ENCODE assay signal across 23 cellular contexts in genomic region chr16:66131156-66131807, GRCh38.
DNase-seq lines count a peak whose midpoint lies in the region; ATAC-seq, FAIRE-seq and TF ChIP-seq lines count a peak whose summit lies in the region.
"Had no signal": no experiment of that assay in that cellular context is flagged by ENCODE, and none has a peak within 500 bp of the region (broad histone marks: within the 10 kb centered on the region; RNA-seq: fewer than 3 reads in every experiment).

No MANE protein-coding gene starts in this region.

- peak overlapping the region; percentile 0 for H3K9ac ChIP-seq in astrocyte (ENCODE audit: low read length)

- H3K4me1 Mint-ChIP-seq in astrocyte (ENCODE audit: low read depth, unreplicated experiment) = peaks cover 37% of the 10 kb centered on the region

- H3K4me2 ChIP-seq in astrocyte (ENCODE audit: low read length) = peak overlapping the region; percentile 67

- ATAC-seq in left cardiac atrium (no peak), GM21515 (IDR thresholded peaks at IDR 0.05; ENCODE audit: unreplicated experiment) (no peak)
- ATAC-seq: heart right ventricle, left lobe of liver had no signal

- DNase-seq in A673 (ENCODE audit: low spot score) = peak; percentile 22
- DNase-seq in HS-5 (ENCODE audit: low read depth) = peak; percentile 32
- DNase-seq in astrocyte (ENCODE audit: low read depth) = peak; percentile 81
- peak; percentile 11 for DNase-seq in kidney glomerular epithelial cell (lab: John Stamatoyannopoulos, UW)
- DNase-seq in left cardiac atrium = no peak
- DNase-seq in activated effector memory CD4-positive, alpha-beta T cell treated with anti-CD3 and anti-CD28 coated beads, Interleukin-2, amount 50 U/mL, for 16 hours = no peak
- no peak for DNase-seq in Peyer's patch
- DNase-seq: activated CD4-positive, alpha-beta T cell treated with anti-CD3 and anti-CD28 coated beads, Interleukin-2, amount 50 U/mL, for 48 hours; activated T-cell treated with anti-CD3 and anti-CD28 coated beads, Interleukin-2, amount 50 U/mL, for 48 hours; amniotic stem cell; cortex of kidney; heart right ventricle; MM.1S; NCI-H2029 treated with DMSO at 0.1 percent for 48 hours; NCI-H526; OCI-M1; posterior cingulate gyrus; stimulated activated CD4-positive, alpha-beta T cell treated with anti-CD3 and anti-CD28 coated beads, Interleukin-12 subunit alpha, Interleukin-12 subunit beta, amount 100 ng/mL, for 4 hours; stimulated activated naive CD4-positive, alpha-beta T cell had no signal

- H3K27ac ChIP-seq in A673 (ENCODE audit: low read depth, low read length, poor library complexity, severe bottlenecking) (no peak overlapping the region), astrocyte (ENCODE audit: low read depth, low read length) (peak overlapping the region; percentile 72), Peyer's patch (no peak overlapping the region)
- H3K27ac ChIP-seq: epithelial cell of prostate, heart right ventricle had no signal

- POLR2A ChIA-PET in A673 (lab: Charles Lee; ENCODE audit: low non-redundant PET) = no interaction called here

- no peaks in the 10 kb centered on the region for H3K36me3 Mint-ChIP-seq in astrocyte (ENCODE audit: low read depth, unreplicated experiment)

- BruUV-seq in A673 (replicated peaks; lab: Mats Ljungman, UMichigan) = no TSS peak

- no peak overlapping the region for H3K4me3 ChIP-seq in A673 (ENCODE audit: low read depth, low read length, poor library complexity, severe bottlenecking)
- H3K4me3 ChIP-seq in astrocyte (ENCODE audit: insufficient read depth, low read depth, low read length) = no peak overlapping the region
- no peak overlapping the region for H3K4me3 ChIP-seq in Peyer's patch
- H3K4me3 ChIP-seq: heart right ventricle had no signal

- FAIRE-seq in astrocyte (lab: Jason Lieb, UNC) = peak; percentile 80
- FAIRE-seq: GM19239 had no signal

- H3K36me3 ChIP-seq in A673 (ENCODE audit: insufficient read depth, low read length, poor library complexity, severe bottlenecking) (no peaks in the 10 kb centered on the region), astrocyte (ENCODE audit: insufficient read depth, low read length) (no peaks in the 10 kb centered on the region), Peyer's patch (no peaks in the 10 kb centered on the region)
- H3K36me3 ChIP-seq: heart right ventricle had no signal

- intact Hi-C loops in A673 (cut with micrococcal nuclease; ENCODE audit: unreplicated experiment) = no loop called here
- intact Hi-C loops in left cardiac atrium (cut with DNase I) = no loop called here

- H3K9me3 Mint-ChIP-seq in astrocyte (ENCODE audit: unreplicated experiment) = peaks cover 1% of the 10 kb centered on the region

- TF ChIP-seq CTCF in A673 (conservative IDR thresholded peaks at IDR 0.05; ENCODE audit: low read depth, low read length) = no peak
- no peak for TF ChIP-seq CTCF in astrocyte (IDR thresholded peaks at IDR 0.05; ENCODE audit: insufficient read depth, low read depth, low read length)
- no peak for TF ChIP-seq CTCF in Peyer's patch (IDR thresholded peaks at IDR 0.05)

- H3K9me3 ChIP-seq in A673 (ENCODE audit: low read depth, low read length, poor library complexity, severe bottlenecking) (no peaks in the 10 kb centered on the region), astrocyte (ENCODE audit: insufficient read depth, low read depth, low read length) (no peaks in the 10 kb centered on the region), Peyer's patch (no peaks in the 10 kb centered on the region)
- H3K9me3 ChIP-seq: heart right ventricle had no signal

- peaks cover 23% of the 10 kb centered on the region for H3K27me3 Mint-ChIP-seq in astrocyte (ENCODE audit: low read depth, unreplicated experiment)

- CTCF ChIA-PET in A673 (lab: Charles Lee) = no interaction called here

- no peaks in the 10 kb centered on the region for H4K20me1 ChIP-seq in astrocyte (ENCODE audit: insufficient read depth, low read length)

- H3K27me3 ChIP-seq in A673 (replicated peaks; ENCODE audit: insufficient read depth, low read depth, low read length, poor library complexity) (no peaks in the 10 kb centered on the region), astrocyte (ENCODE audit: insufficient read depth, low read length) (no peaks in the 10 kb centered on the region), Peyer's patch (no peaks in the 10 kb centered on the region)

- H3K4me3 Mint-ChIP-seq in astrocyte (ENCODE audit: unreplicated experiment) = no peak overlapping the region

- H3K79me2 ChIP-seq in astrocyte (ENCODE audit: insufficient read depth, low read length) = no peaks in the 10 kb centered on the region

- H3K27ac Mint-ChIP-seq in astrocyte (ENCODE audit: unreplicated experiment) = no peak overlapping the region

- TF ChIP-seq POLR2A in Peyer's patch (IDR thresholded peaks at IDR 0.05) = no peak

- H2AFZ ChIP-seq in astrocyte (ENCODE audit: low read depth, low read length) = no peak overlapping the region

- peaks cover 6% of the 10 kb centered on the region for H3K4me1 ChIP-seq in A673 (ENCODE audit: insufficient read depth, low read length, poor library complexity, severe bottlenecking)
- H3K4me1 ChIP-seq in astrocyte (ENCODE audit: insufficient read depth, low read length) = peaks cover 43% of the 10 kb centered on the region
- no peaks in the 10 kb centered on the region for H3K4me1 ChIP-seq in Peyer's patch

Comparison
In these comparisons a context has a peak if more than half of its experiments do, and no peak if none do; other contexts are left out.
1. DNase-seq: peak in A673 (single experiment), HS-5 (single experiment), astrocyte (single experiment) and kidney glomerular epithelial cell (single experiment); none in left cardiac atrium (single experiment), activated effector memory CD4-positive, alpha-beta T cell treated with anti-CD3 and anti-CD28 coated beads, Interleukin-2, amount 50 U/mL, for 16 hours (single experiment) and Peyer's patch (0 of 3).